10 cellular contexts compared by ENCODE assay signal in genomic region chr5:143314664-143315063, GRCh38.
DNase-seq lines count a peak whose midpoint lies in the region; ATAC-seq and TF ChIP-seq lines count a peak whose summit lies in the region.
"Had no signal": no experiment of that assay in that cellular context is flagged by ENCODE, and none has a peak within 500 bp of the region (broad histone marks: within the 10 kb centered on the region; RNA-seq: fewer than 3 reads in every experiment).

No MANE protein-coding gene starts in this region.

- POLR2A ChIA-PET in activated CD8-positive, alpha-beta T cell treated with anti-CD3 and anti-CD28 coated beads for 36 hours (lab: Charles Lee) = no interaction called here

- peaks cover 23% of the 10 kb centered on the region for H3K4me1 Mint-ChIP-seq in central memory CD8-positive, alpha-beta T cell
- peaks cover 52% of the 10 kb centered on the region for H3K4me1 Mint-ChIP-seq in osteocyte (ENCODE audit: unreplicated experiment)
- peaks cover 61% of the 10 kb centered on the region for H3K4me1 Mint-ChIP-seq in activated CD8-positive, alpha-beta T cell treated with anti-CD3 and anti-CD28 coated beads for 36 hours (ENCODE audit: low read depth)

- H3K4me3 Mint-ChIP-seq in central memory CD8-positive, alpha-beta T cell = no peak overlapping the region
- no peak overlapping the region for H3K4me3 Mint-ChIP-seq in osteocyte (ENCODE audit: unreplicated experiment)
- H3K4me3 Mint-ChIP-seq in activated CD8-positive, alpha-beta T cell treated with anti-CD3 and anti-CD28 coated beads for 36 hours = no peak overlapping the region

- peaks cover 30% of the 10 kb centered on the region for H3K36me3 Mint-ChIP-seq in central memory CD8-positive, alpha-beta T cell (ENCODE audit: insufficient read depth)
- peaks cover 25% of the 10 kb centered on the region for H3K36me3 Mint-ChIP-seq in osteocyte (ENCODE audit: unreplicated experiment)
- H3K36me3 Mint-ChIP-seq in activated CD8-positive, alpha-beta T cell treated with anti-CD3 and anti-CD28 coated beads for 36 hours (ENCODE audit: low read depth) = peaks cover 41% of the 10 kb centered on the region

- DNase-seq in EL (peak; percentile 79), M059J (ENCODE audit: low read depth) (peak; percentile 88), osteocyte (ENCODE audit: extremely low spot score, unreplicated experiment) (no peak), nucleus accumbens (lab: John Stamatoyannopoulos, UW) (no peak)
- DNase-seq in central memory CD8-positive, alpha-beta T cell (ENCODE audit: low spot score in 2 of 2) = no peak
- DNase-seq in stimulated activated CD4-positive, alpha-beta T cell treated with anti-CD3 and anti-CD28 coated beads, Interleukin-4, amount 100 ng/mL, for 24 hours = no peak
- DNase-seq in activated CD8-positive, alpha-beta T cell treated with anti-CD3 and anti-CD28 coated beads for 36 hours = no peak
- DNase-seq: naive B cell, SHP77 had no signal

- ATAC-seq in central memory CD8-positive, alpha-beta T cell (replicated peaks; ENCODE audit: extremely low read depth, poor library complexity, severe bottlenecking) = no peak
- ATAC-seq in HG03159 (IDR thresholded peaks at IDR 0.05; ENCODE audit: unreplicated experiment) = no peak
- no peak for ATAC-seq in activated CD8-positive, alpha-beta T cell treated with anti-CD3 and anti-CD28 coated beads for 36 hours

- H3K27me3 Mint-ChIP-seq in central memory CD8-positive, alpha-beta T cell = no peaks in the 10 kb centered on the region
- no peaks in the 10 kb centered on the region for H3K27me3 Mint-ChIP-seq in osteocyte (ENCODE audit: unreplicated experiment)
- H3K27me3 Mint-ChIP-seq in activated CD8-positive, alpha-beta T cell treated with anti-CD3 and anti-CD28 coated beads for 36 hours = no peaks in the 10 kb centered on the region
- H3K27me3 Mint-ChIP-seq: naive B cell had no signal

- CTCF ChIA-PET in activated CD8-positive, alpha-beta T cell treated with anti-CD3 and anti-CD28 coated beads for 36 hours (lab: Charles Lee) = no interaction called here

- H3K27ac Mint-ChIP-seq in central memory CD8-positive, alpha-beta T cell (ENCODE audit: low read depth) = peak overlapping the region; percentile 3
- H3K27ac Mint-ChIP-seq in osteocyte (ENCODE audit: unreplicated experiment) = peak overlapping the region; percentile 78
- no peak overlapping the region for H3K27ac Mint-ChIP-seq in activated CD8-positive, alpha-beta T cell treated with anti-CD3 and anti-CD28 coated beads for 36 hours

- intact Hi-C loops in activated CD8-positive, alpha-beta T cell treated with anti-CD3 and anti-CD28 coated beads for 36 hours (cut with micrococcal nuclease) = no loop called here

- TF ChIP-seq CTCF in osteocyte (IDR thresholded peaks at IDR 0.05) = no peak
- TF ChIP-seq CTCF in activated CD8-positive, alpha-beta T cell treated with anti-CD3 and anti-CD28 coated beads for 36 hours (IDR thresholded peaks at IDR 0.05) = no peak

- no peaks in the 10 kb centered on the region for H3K9me3 Mint-ChIP-seq in central memory CD8-positive, alpha-beta T cell
- no peaks in the 10 kb centered on the region for H3K9me3 Mint-ChIP-seq in osteocyte (ENCODE audit: unreplicated experiment)
- H3K9me3 Mint-ChIP-seq in activated CD8-positive, alpha-beta T cell treated with anti-CD3 and anti-CD28 coated beads for 36 hours = no peaks in the 10 kb centered on the region
- H3K9me3 Mint-ChIP-seq: naive B cell had no signal

Comparison
In these comparisons a context has a peak if more than half of its experiments do, and no peak if none do; other contexts are left out.
1. DNase-seq: peak in EL (single experiment) and M059J (single experiment); none in central memory CD8-positive, alpha-beta T cell (0 of 2), osteocyte (single experiment), nucleus accumbens (0 of 56), stimulated activated CD4-positive, alpha-beta T cell treated with anti-CD3 and anti-CD28 coated beads, Interleukin-4, amount 100 ng/mL, for 24 hours (single experiment) and activated CD8-positive, alpha-beta T cell treated with anti-CD3 and anti-CD28 coated beads for 36 hours (single experiment).